Comparison of ENCODE assay signal across 8 cellular contexts in genomic region chr17:48830840-48831548, GRCh38. TPM values are rescaled to one million over a fixed set of nuclear protein-coding genes. Genes with fewer than 3 reads are reported as not detected.
DNase-seq lines count a peak whose midpoint lies in the region; ATAC-seq and TF ChIP-seq lines count a peak whose summit lies in the region.

Gene CALCOCO2 (plus strand): TSS chr17:48831035. CDS start chr17:48841708, 10,673 bp downstream.

- peak; percentile 86 for ATAC-seq in HG03432 (IDR thresholded peaks at IDR 0.05; ENCODE audit: unreplicated experiment)

- DNase-seq in Ammon's horn (ENCODE audit: low spot score) (peak; percentile 98), NCI-H510A treated with DMSO at 0.1 percent for 48 hours (lab: John Stamatoyannopoulos, UW) (peak; percentile 96), cerebellar nuclear complex (lab: John Stamatoyannopoulos, UW) (peak; percentile 45 to 82), kidney epithelial cell (ENCODE audit: low read depth) (peak; percentile 73)
- peak; percentile 75 for DNase-seq in activated CD4-positive, alpha-beta T cell treated with anti-CD3 and anti-CD28 coated beads for 1 hour
- DNase-seq in stimulated activated CD4-positive, alpha-beta T cell treated with anti-CD3 and anti-CD28 coated beads, Interleukin-15, amount 100 ng/mL, for 48 hours (ENCODE audit: low read depth in 2 of 2), result peak; percentile 74 to 87

- TF ChIP-seq POLR2A in GM19099 (IDR thresholded peaks at IDR 0.05; ENCODE audit: extremely low read depth, insufficient read length, low read depth), result peak; percentile 72

- H3K4me3 ChIP-seq in kidney epithelial cell (ENCODE audit: low read depth, low read length), result peak within 1 kb of the TSS; percentile 63

- no peak for TF ChIP-seq CTCF in kidney epithelial cell (IDR thresholded peaks at IDR 0.05; ENCODE audit: insufficient read depth, low read length, poor library complexity, severe bottlenecking)

- no peaks in the 10 kb centered on the region for H3K27me3 ChIP-seq in kidney epithelial cell (ENCODE audit: control insufficient read depth, insufficient read depth, low read length)

- no peaks in the 10 kb centered on the region for H3K36me3 ChIP-seq in kidney epithelial cell (ENCODE audit: control insufficient read depth, insufficient read depth, low read length)

RNA-seq across cellular contexts. Expression of gene CALCOCO2, which starts in this region (rescaled TPM):
- total RNA-seq in kidney epithelial cell, result 33.3 and 45.1 TPM in 2 replicates

Comparison
In these comparisons a context has a peak if more than half of its experiments do, and no peak if none do; other contexts are left out.
1. Peak in every context shown above with its lines: DNase-seq, ATAC-seq and H3K4me3 ChIP-seq.